14 cellular contexts compared by ENCODE assay signal in genomic region chr2:12488365-12488972, GRCh38.
DNase-seq lines count a peak whose midpoint lies in the region; ATAC-seq and TF ChIP-seq lines count a peak whose summit lies in the region.
"Had no signal": no experiment of that assay in that cellular context is flagged by ENCODE, and none has a peak within 500 bp of the region (broad histone marks: within the 10 kb centered on the region; RNA-seq: fewer than 3 reads in every experiment).

No MANE protein-coding gene starts in this region.

- H2AFZ ChIP-seq in osteoblast (ENCODE audit: low read length) = no peak overlapping the region

- DNase-seq in T-helper 1 cell = peak in 3 of 5 donors; percentile 10 to 87 (median 25)
- DNase-seq in activated naive CD4-positive, alpha-beta T cell treated with anti-CD3 and anti-CD28 coated beads, Interleukin-2, amount 50 U/mL, for 16 hours = peak; percentile 39
- DNase-seq in spleen = peak; percentile 79
- no peak for DNase-seq in NCI-H345 (lab: John Stamatoyannopoulos, UW)
- DNase-seq in retina = no peak
- no peak for DNase-seq in NCI-H2196 (lab: John Stamatoyannopoulos, UW; ENCODE audit: unreplicated experiment)
- no peak for DNase-seq in osteoblast (ENCODE audit: insufficient read length, low spot score, missing footprints)
- DNase-seq: Caco-2, dorsolateral prefrontal cortex, mesenchymal stem cell, NCI-H526, sigmoid colon had no signal

- peak; percentile 51 for ATAC-seq in GM19395 (IDR thresholded peaks at IDR 0.05; ENCODE audit: unreplicated experiment)
- ATAC-seq: SK-N-SH treated with all-trans-retinoic acid at 6 μM for 48 hours had no signal

- 36 to 54% (median 47%) methylated on average over 10 of the region's 10 CpGs for WGBS in spleen, 5 donors

- no peaks in the 10 kb centered on the region for H3K79me2 ChIP-seq in osteoblast (ENCODE audit: insufficient read depth, low read length)

- no peaks in the 10 kb centered on the region for H3K27me3 ChIP-seq in spleen (replicated peaks in 1 of 7)
- H3K27me3 ChIP-seq in osteoblast (ENCODE audit: insufficient read depth, low read length) = no peaks in the 10 kb centered on the region
- H3K27me3 ChIP-seq: dorsolateral prefrontal cortex, sigmoid colon had no signal

- TF ChIP-seq CTCF in spleen (IDR thresholded peaks at IDR 0.05 in 8 of 11, conservative IDR thresholded peaks at IDR 0.05 in 3 of 11) = no peak
- no peak for TF ChIP-seq CTCF in osteoblast (IDR thresholded peaks at IDR 0.05; ENCODE audit: extremely low read depth, low read depth, low read length)

- H3K9me3 ChIP-seq in spleen (no peaks in the 10 kb centered on the region), osteoblast (ENCODE audit: low read depth, low read length) (no peaks in the 10 kb centered on the region)
- H3K9me3 ChIP-seq: Caco-2, sigmoid colon had no signal

- peak overlapping the region in 3 of 8 donors; percentile 32 to 55 (median 53) for H3K27ac ChIP-seq in spleen
- no peak overlapping the region for H3K27ac ChIP-seq in osteoblast (ENCODE audit: low read depth, low read length)
- H3K27ac ChIP-seq: dorsolateral prefrontal cortex, sigmoid colon had no signal

- H4K20me1 ChIP-seq in osteoblast (ENCODE audit: insufficient read depth, low read length) = no peaks in the 10 kb centered on the region

- intact Hi-C loops in spleen (cut with DNase I; ENCODE audit: low total_unique reads) = no loop called here

- H3K36me3 ChIP-seq in spleen (no peaks in the 10 kb centered on the region), osteoblast (ENCODE audit: insufficient read depth, low read length) (no peaks in the 10 kb centered on the region)
- H3K36me3 ChIP-seq: sigmoid colon had no signal

- H3K4me1 ChIP-seq in spleen = peaks cover 20 to 48% (median 34%) of the 10 kb centered on the region in 6 donors
- H3K4me1 ChIP-seq in osteoblast (ENCODE audit: insufficient read depth, low read length) = peaks cover 17% of the 10 kb centered on the region

- H3K4me3 ChIP-seq in spleen (no peak overlapping the region), osteoblast (ENCODE audit: insufficient read depth, low read length) (no peak overlapping the region)
- H3K4me3 ChIP-seq: dorsolateral prefrontal cortex, sigmoid colon had no signal

- no peak for TF ChIP-seq POLR2A in spleen (IDR thresholded peaks at IDR 0.05)

- no peak overlapping the region for H3K4me2 ChIP-seq in osteoblast (ENCODE audit: insufficient read depth, low read length)

Comparison
In these comparisons a context has a peak if more than half of its experiments do, and no peak if none do; other contexts are left out.
1. DNase-seq: peak in T-helper 1 cell (3 of 5), activated naive CD4-positive, alpha-beta T cell treated with anti-CD3 and anti-CD28 coated beads, Interleukin-2, amount 50 U/mL, for 16 hours (single experiment) and spleen (single experiment); none in NCI-H345 (single experiment), retina (single experiment), NCI-H2196 (single experiment) and osteoblast (single experiment).